In the genomic region with DNA sequence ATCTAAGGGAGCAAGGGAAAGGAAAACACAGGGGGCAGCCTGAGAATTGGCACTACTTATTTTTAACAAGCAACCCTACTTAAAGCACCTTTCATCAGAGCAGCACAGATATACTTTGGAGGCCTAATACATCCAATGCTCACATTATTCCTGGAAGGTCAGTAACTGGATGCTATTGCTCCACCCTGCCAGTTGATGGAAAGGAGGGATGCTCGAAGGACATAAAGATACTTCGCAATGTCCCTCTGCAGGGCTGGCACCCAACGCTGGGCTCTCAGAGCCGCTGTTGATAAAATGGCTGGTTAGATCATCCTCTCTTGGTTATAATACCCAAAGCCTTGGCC, we compare ENCODE assay signal across 1 cellular context.
TF ChIP-seq lines count a peak whose summit lies in the region.

No MANE protein-coding gene starts in this region.

TF ChIP-seq in HepG2, 621 proteins besides CTCF, POLR2A, EP300 and RAD21 (continued from another document):
- no peak for TF ChIP-seq KIAA2018 (CRISPR knock-in tag; IDR thresholded peaks at IDR 0.05; ENCODE audit: borderline replicate concordance)
- TF ChIP-seq CEBPB (IDR thresholded peaks at IDR 0.05; ENCODE audit: borderline replicate concordance, low read depth, low read length), result 0 out of 2 replicates have a peak, but pooled peaks have one; percentile 27
- TF ChIP-seq PPARG (CRISPR knock-in tag; conservative IDR thresholded peaks at IDR 0.05), result no peak
- no peak for TF ChIP-seq SRSF9 (IDR thresholded peaks at IDR 0.05; ENCODE audit: borderline replicate concordance, insufficient read depth, low read depth, low read length, poor library complexity, severe bottlenecking)
- TF ChIP-seq MNT (IDR thresholded peaks at IDR 0.05), result no peak
- no peak for TF ChIP-seq SIN3B (IDR thresholded peaks at IDR 0.05; ENCODE audit: low read length)
- no peak for TF ChIP-seq ZNF230 (CRISPR knock-in tag; IDR thresholded peaks at IDR 0.05)
- TF ChIP-seq ZNF670 (CRISPR knock-in tag; IDR thresholded peaks at IDR 0.05; ENCODE audit: borderline replicate concordance), result 0 out of 2 replicates have a peak, but pooled peaks have one; percentile 2
- no peak for TF ChIP-seq ZFP36L1 (CRISPR knock-in tag; IDR thresholded peaks at IDR 0.05)
- no peak for TF ChIP-seq SPEN (CRISPR knock-in tag; IDR thresholded peaks at IDR 0.05; ENCODE audit: low read depth)
- TF ChIP-seq, protein P1, sequence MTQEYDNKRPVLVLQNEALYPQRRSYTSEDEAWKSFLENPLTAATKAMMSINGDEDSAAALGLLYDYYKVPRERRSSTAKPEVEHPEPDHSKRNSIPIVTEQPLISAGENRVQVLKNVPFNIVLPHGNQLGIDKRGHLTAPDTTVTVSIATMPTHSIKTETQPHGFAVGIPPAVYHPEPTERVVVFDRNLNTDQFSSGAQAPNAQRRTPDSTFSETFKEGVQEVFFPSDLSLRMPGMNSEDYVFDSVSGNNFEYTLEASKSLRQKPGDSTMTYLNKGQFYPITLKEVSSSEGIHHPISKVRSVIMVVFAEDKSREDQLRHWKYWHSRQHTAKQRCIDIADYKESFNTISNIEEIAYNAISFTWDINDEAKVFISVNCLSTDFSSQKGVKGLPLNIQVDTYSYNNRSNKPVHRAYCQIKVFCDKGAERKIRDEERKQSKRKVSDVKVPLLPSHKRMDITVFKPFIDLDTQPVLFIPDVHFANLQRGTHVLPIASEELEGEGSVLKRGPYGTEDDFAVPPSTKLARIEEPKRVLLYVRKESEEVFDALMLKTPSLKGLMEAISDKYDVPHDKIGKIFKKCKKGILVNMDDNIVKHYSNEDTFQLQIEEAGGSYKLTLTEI (CRISPR knock-in tag; conservative IDR thresholded peaks at IDR 0.05), result no peak
- no peak for TF ChIP-seq ZNF251 (CRISPR knock-in tag; IDR thresholded peaks at IDR 0.05)
- TF ChIP-seq PCBP2 (optimal IDR thresholded peaks at IDR 0.05; ENCODE audit: low read depth, low read length, poor library complexity, severe bottlenecking), result no peak
- TF ChIP-seq, protein P2, sequence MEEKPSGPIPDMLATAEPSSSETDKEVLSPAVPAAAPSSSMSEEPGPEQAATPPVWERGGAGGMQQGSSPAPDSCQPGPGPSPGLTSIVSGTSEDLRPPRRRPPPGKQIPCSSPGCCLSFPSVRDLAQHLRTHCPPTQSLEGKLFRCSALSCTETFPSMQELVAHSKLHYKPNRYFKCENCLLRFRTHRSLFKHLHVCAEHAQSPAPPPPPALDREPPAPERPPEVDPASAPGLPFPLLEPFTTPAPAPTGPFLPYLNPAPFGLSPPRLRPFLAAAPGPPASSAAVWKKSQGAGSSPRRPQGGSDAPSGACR (CRISPR knock-in tag; IDR thresholded peaks at IDR 0.05), result no peak
- TF ChIP-seq SP1 (IDR thresholded peaks at IDR 0.05), result no peak
- no peak for TF ChIP-seq SP1 (CRISPR knock-in tag; IDR thresholded peaks at IDR 0.05)
- TF ChIP-seq KDM2A (CRISPR knock-in tag; IDR thresholded peaks at IDR 0.05; ENCODE audit: borderline replicate concordance, low read depth), result no peak
- TF ChIP-seq HOXA7 (CRISPR knock-in tag; IDR thresholded peaks at IDR 0.05), result no peak
- peak; percentile 2; the same call in 1 of the 2 replicates for TF ChIP-seq JUN (CRISPR knock-in tag; IDR thresholded peaks at IDR 0.05)
- no peak for TF ChIP-seq KDM5B (CRISPR knock-in tag; IDR thresholded peaks at IDR 0.05; ENCODE audit: borderline replicate concordance)
- TF ChIP-seq, protein P3, sequence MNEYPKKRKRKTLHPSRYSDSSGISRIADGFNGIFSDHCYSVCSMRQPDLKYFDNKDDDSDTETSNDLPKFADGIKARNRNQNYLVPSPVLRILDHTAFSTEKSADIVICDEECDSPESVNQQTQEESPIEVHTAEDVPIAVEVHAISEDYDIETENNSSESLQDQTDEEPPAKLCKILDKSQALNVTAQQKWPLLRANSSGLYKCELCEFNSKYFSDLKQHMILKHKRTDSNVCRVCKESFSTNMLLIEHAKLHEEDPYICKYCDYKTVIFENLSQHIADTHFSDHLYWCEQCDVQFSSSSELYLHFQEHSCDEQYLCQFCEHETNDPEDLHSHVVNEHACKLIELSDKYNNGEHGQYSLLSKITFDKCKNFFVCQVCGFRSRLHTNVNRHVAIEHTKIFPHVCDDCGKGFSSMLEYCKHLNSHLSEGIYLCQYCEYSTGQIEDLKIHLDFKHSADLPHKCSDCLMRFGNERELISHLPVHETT (CRISPR knock-in tag; conservative IDR thresholded peaks at IDR 0.05), result no peak
- no peak for TF ChIP-seq SOX13 (IDR thresholded peaks at IDR 0.05)
- TF ChIP-seq SOX13 (CRISPR knock-in tag; conservative IDR thresholded peaks at IDR 0.05 in 1 of 2, IDR thresholded peaks at IDR 0.05 in 1 of 2), result no peak
- no peak for TF ChIP-seq HCFC1 (IDR thresholded peaks at IDR 0.05; ENCODE audit: low read depth, low read length)
- TF ChIP-seq ZKSCAN5 (CRISPR knock-in tag; IDR thresholded peaks at IDR 0.05), result no peak
- no peak for TF ChIP-seq MTF1 (CRISPR knock-in tag; IDR thresholded peaks at IDR 0.05)
- TF ChIP-seq, protein P4, sequence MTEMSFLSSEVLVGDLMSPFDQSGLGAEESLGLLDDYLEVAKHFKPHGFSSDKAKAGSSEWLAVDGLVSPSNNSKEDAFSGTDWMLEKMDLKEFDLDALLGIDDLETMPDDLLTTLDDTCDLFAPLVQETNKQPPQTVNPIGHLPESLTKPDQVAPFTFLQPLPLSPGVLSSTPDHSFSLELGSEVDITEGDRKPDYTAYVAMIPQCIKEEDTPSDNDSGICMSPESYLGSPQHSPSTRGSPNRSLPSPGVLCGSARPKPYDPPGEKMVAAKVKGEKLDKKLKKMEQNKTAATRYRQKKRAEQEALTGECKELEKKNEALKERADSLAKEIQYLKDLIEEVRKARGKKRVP (CRISPR knock-in tag; IDR thresholded peaks at IDR 0.05), result 0 out of 4 replicates have a peak, but pooled peaks of 1 of the 2 experiments have one; percentile 4
- TF ChIP-seq PAX8 (CRISPR knock-in tag; IDR thresholded peaks at IDR 0.05; ENCODE audit: borderline replicate concordance), result no peak
- TF ChIP-seq GABPA (IDR thresholded peaks at IDR 0.05; ENCODE audit: low read depth, low read length), result no peak
- TF ChIP-seq GABPA (CRISPR knock-in tag; IDR thresholded peaks at IDR 0.05; ENCODE audit: low read depth), result 0 out of 2 replicates have a peak, but pooled peaks have one; percentile 1
- TF ChIP-seq, protein P5, sequence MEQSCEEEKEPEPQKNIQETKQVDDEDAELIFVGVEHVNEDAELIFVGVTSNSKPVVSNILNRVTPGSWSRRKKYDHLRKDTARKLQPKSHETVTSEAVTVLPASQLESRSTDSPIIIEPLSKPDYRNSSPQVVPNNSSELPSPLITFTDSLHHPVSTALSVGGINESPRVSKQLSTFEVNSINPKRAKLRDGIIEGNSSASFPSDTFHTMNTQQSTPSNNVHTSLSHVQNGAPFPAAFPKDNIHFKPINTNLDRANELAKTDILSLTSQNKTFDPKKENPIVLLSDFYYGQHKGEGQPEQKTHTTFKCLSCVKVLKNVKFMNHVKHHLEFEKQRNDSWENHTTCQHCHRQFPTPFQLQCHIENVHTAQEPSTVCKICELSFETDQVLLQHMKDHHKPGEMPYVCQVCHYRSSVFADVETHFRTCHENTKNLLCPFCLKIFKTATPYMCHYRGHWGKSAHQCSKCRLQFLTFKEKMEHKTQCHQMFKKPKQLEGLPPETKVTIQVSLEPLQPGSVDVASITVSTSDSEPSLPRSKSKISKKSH (CRISPR knock-in tag; IDR thresholded peaks at IDR 0.05; ENCODE audit: borderline replicate concordance), result no peak
- no peak for TF ChIP-seq ZNF879 (CRISPR knock-in tag; IDR thresholded peaks at IDR 0.05)
- TF ChIP-seq HHEX (CRISPR knock-in tag; IDR thresholded peaks at IDR 0.05), result no peak
- no peak for TF ChIP-seq PLRG1 (conservative IDR thresholded peaks at IDR 0.05)
- no peak for TF ChIP-seq ZNF580 (CRISPR knock-in tag; IDR thresholded peaks at IDR 0.05; ENCODE audit: borderline replicate concordance, low read depth)
- no peak for TF ChIP-seq MXD1 (CRISPR knock-in tag; IDR thresholded peaks at IDR 0.05)
- TF ChIP-seq ZNF644 (CRISPR knock-in tag; IDR thresholded peaks at IDR 0.05; ENCODE audit: low read depth), result no peak
- TF ChIP-seq, protein P6, sequence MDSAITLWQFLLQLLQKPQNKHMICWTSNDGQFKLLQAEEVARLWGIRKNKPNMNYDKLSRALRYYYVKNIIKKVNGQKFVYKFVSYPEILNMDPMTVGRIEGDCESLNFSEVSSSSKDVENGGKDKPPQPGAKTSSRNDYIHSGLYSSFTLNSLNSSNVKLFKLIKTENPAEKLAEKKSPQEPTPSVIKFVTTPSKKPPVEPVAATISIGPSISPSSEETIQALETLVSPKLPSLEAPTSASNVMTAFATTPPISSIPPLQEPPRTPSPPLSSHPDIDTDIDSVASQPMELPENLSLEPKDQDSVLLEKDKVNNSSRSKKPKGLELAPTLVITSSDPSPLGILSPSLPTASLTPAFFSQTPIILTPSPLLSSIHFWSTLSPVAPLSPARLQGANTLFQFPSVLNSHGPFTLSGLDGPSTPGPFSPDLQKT (CRISPR knock-in tag; IDR thresholded peaks at IDR 0.05; ENCODE audit: borderline replicate concordance), result no peak
- TF ChIP-seq KMT2A (CRISPR knock-in tag; IDR thresholded peaks at IDR 0.05), result no peak
